19 cellular contexts compared by ENCODE assay signal in the genomic region with DNA sequence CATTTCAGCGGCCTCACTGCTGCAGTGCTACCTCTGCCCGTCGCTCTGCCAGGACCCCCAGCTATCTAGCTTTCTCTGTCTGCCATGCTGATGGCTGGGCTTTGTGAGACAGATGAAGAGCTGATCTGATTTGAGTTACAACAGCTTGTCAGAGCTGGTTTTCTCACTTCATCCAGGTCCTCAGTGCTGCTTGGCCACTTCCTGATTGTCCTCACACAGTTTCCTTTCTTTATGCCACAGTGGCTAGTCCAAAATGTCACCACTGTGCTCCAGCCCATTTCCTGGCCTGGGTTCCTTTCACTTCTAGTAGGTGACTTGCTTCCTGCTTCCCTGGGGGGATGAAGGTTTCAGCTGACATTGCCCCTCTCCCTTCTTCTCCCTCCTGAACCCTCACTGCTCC. TPM values are rescaled to one million over a fixed set of nuclear protein-coding genes. Genes with fewer than 3 reads are reported as not detected.
"Had no signal": no experiment of that assay in that cellular context is flagged by ENCODE, and none has a peak within 500 bp of the region (broad histone marks: within the 10 kb centered on the region; RNA-seq: fewer than 3 reads in every experiment).

No MANE protein-coding gene starts in this region.

- H3K9me3 ChIP-seq: gastroesophageal sphincter, thyroid gland had no signal

- H3K27ac Mint-ChIP-seq: stimulated activated naive B cell treated with anti-CD40 and anti-IgM and Interleukin-4, amounts not matched to agents 10 μg/mL and 1 μg/mL and 100 μg/mL, for 72 hours had no signal

- ATAC-seq: activated naive CD4-positive, alpha-beta T cell treated with anti-CD3 and anti-CD28 coated beads, Interleukin-2, amount 50 U/mL, for 72 hours; gastroesophageal sphincter; left ventricle myocardium superior; sciatic nerve; stimulated activated naive B cell treated with anti-CD40 and anti-IgM and Interleukin-4, amounts not matched to agents 10 μg/mL and 1 μg/mL and 100 μg/mL, for 72 hours had no signal

- H3K4me3 ChIP-seq: gastroesophageal sphincter, thyroid gland had no signal

- H3K36me3 ChIP-seq: gastroesophageal sphincter, thyroid gland had no signal

- H3K36me3 Mint-ChIP-seq: activated naive CD4-positive, alpha-beta T cell treated with anti-CD3 and anti-CD28 coated beads, Interleukin-2, amount 50 U/mL, for 72 hours; stimulated activated naive B cell treated with anti-CD40 and anti-IgM and Interleukin-4, amounts not matched to agents 10 μg/mL and 1 μg/mL and 100 μg/mL, for 72 hours had no signal

- H3K27me3 ChIP-seq: gastroesophageal sphincter, thyroid gland had no signal

- H3K9me3 Mint-ChIP-seq: activated naive CD4-positive, alpha-beta T cell treated with anti-CD3 and anti-CD28 coated beads, Interleukin-2, amount 50 U/mL, for 72 hours; stimulated activated naive B cell treated with anti-CD40 and anti-IgM and Interleukin-4, amounts not matched to agents 10 μg/mL and 1 μg/mL and 100 μg/mL, for 72 hours had no signal

- H3K4me3 Mint-ChIP-seq: nephron progenitor cell; stimulated activated naive B cell treated with anti-CD40 and anti-IgM and Interleukin-4, amounts not matched to agents 10 μg/mL and 1 μg/mL and 100 μg/mL, for 72 hours had no signal

- H3K27ac ChIP-seq: epithelial cell of prostate, thyroid gland had no signal

- H3K4me1 Mint-ChIP-seq: nephron progenitor cell; stimulated activated naive B cell treated with anti-CD40 and anti-IgM and Interleukin-4, amounts not matched to agents 10 μg/mL and 1 μg/mL and 100 μg/mL, for 72 hours had no signal

- DNase-seq: activated T-cell treated with anti-CD3 and anti-CD28 coated beads, Interleukin-2, amount 50 U/mL, for 1 hour; cerebellar nuclear complex; head of caudate nucleus; hypothalamus; left ventricle myocardium superior; mammary epithelial cell; midbrain; nephron progenitor cell; nucleus accumbens; posterior cingulate gyrus; small intestine; stimulated activated CD4-positive, alpha-beta T cell treated with anti-CD3 and anti-CD28 coated beads, Interleukin-2, amount 100 ng/mL, for 24 hours; stimulated activated naive B cell treated with anti-CD40 and anti-IgM and Interleukin-4, amounts not matched to agents 10 μg/mL and 1 μg/mL and 100 μg/mL, for 72 hours; thyroid gland had no signal

RNA-seq across cellular contexts. Expression of a gene that starts 35.4 kb away (rescaled TPM):
- total RNA-seq: T-helper 2 cell treated with Interferon-gamma antibody and Interleukin-4, amounts not matched to agents 100 ng/mL and 5 ng/mL, for 36 hours had no signal
- polyA plus RNA-seq: mammary epithelial cell had no signal
